In genomic region chr5:66828551-66829421, GRCh38 we compare ENCODE assay signal across 9 cellular contexts.
DNase-seq lines count a peak whose midpoint lies in the region; ATAC-seq and TF ChIP-seq lines count a peak whose summit lies in the region.
"Had no signal": no experiment of that assay in that cellular context is flagged by ENCODE, and none has a peak within 500 bp of the region (broad histone marks: within the 10 kb centered on the region; RNA-seq: fewer than 3 reads in every experiment).

No MANE protein-coding gene starts in this region.

- no peak for TF ChIP-seq CTCF in fibroblast of villous mesenchyme (IDR thresholded peaks at IDR 0.05; ENCODE audit: insufficient read depth, low read depth, low read length)

- H3K9me3 Mint-ChIP-seq in naive thymus-derived CD8-positive, alpha-beta T cell: no peaks in the 10 kb centered on the region

- DNase-seq in EH (ENCODE audit: low read depth) (peak; percentile 51), NT2/D1 (ENCODE audit: low read depth, low spot score) (peak; percentile 28), fibroblast of villous mesenchyme (ENCODE audit: low read depth) (peak; percentile 59), NCI-H1048 (lab: John Stamatoyannopoulos, UW) (no peak)
- DNase-seq in activated effector memory CD4-positive, alpha-beta T cell treated with anti-CD3 and anti-CD28 coated beads, Interleukin-2, amount 50 U/mL, for 16 hours: peak; percentile 82
- DNase-seq in naive thymus-derived CD8-positive, alpha-beta T cell: peak; percentile 13 to 72 (median 44)

- H3K4me3 ChIP-seq in NT2/D1 (ENCODE audit: insufficient read length, low read depth) (peak overlapping the region; percentile 29), fibroblast of villous mesenchyme (ENCODE audit: low read depth, low read length) (peak overlapping the region; percentile 46), subcutaneous abdominal adipose tissue (ENCODE audit: low read depth in 1 of 5, low read length in 5 of 5) (peak overlapping the region; percentile 61 to 77 (median 71))
- H3K4me3 ChIP-seq: SK-N-MC had no signal

- H3K27me3 ChIP-seq in NT2/D1 (ENCODE audit: insufficient read depth, insufficient read length) (no peaks in the 10 kb centered on the region), subcutaneous abdominal adipose tissue (ENCODE audit: control insufficient read depth in 5 of 5, insufficient read depth in 4 of 5, low read length in 5 of 5) (no peaks in the 10 kb centered on the region)

- no peaks in the 10 kb centered on the region for H3K9me3 ChIP-seq in NT2/D1 (ENCODE audit: insufficient read depth, low read length)
- no peaks in the 10 kb centered on the region for H3K9me3 ChIP-seq in subcutaneous abdominal adipose tissue (ENCODE audit: control insufficient read depth in 5 of 5, low read length in 5 of 5)

- H3K4me1 Mint-ChIP-seq in naive thymus-derived CD8-positive, alpha-beta T cell: peaks cover 8 to 21% (median 17%) of the 10 kb centered on the region in 4 donors

- peak; percentile 86 for ATAC-seq in HG02938 (IDR thresholded peaks at IDR 0.05; ENCODE audit: unreplicated experiment)
- ATAC-seq in naive thymus-derived CD8-positive, alpha-beta T cell: peak; percentile 91 to 92

- H3K27me3 Mint-ChIP-seq in naive thymus-derived CD8-positive, alpha-beta T cell: peaks cover 9 to 53% (median 30%) of the 10 kb centered on the region in 5 donors

- peak overlapping the region; percentile 67 to 89 (median 79) for H3K4me3 Mint-ChIP-seq in naive thymus-derived CD8-positive, alpha-beta T cell

- peak overlapping the region; percentile 17 for H3K27ac ChIP-seq in subcutaneous abdominal adipose tissue (ENCODE audit: low read depth, low read length)
- H3K27ac ChIP-seq: SK-N-MC had no signal

- H3K36me3 Mint-ChIP-seq in naive thymus-derived CD8-positive, alpha-beta T cell: no peaks in the 10 kb centered on the region

- POLR2A ChIA-PET in naive thymus-derived CD8-positive, alpha-beta T cell (lab: Charles Lee): interaction anchor here (1.3 kb wide), 1 partner anchor 9 kb away, joined by 6 read pairs; no protein-coding TSS in a partner anchor

- peak overlapping the region in 9 of 10 donors; percentile 17 to 76 (median 46) for H3K27ac Mint-ChIP-seq in naive thymus-derived CD8-positive, alpha-beta T cell

- H3K9ac ChIP-seq in NT2/D1 (ENCODE audit: insufficient read length, low read depth) (no peak overlapping the region), subcutaneous abdominal adipose tissue (ENCODE audit: low read length in 5 of 5) (peak overlapping the region; percentile 11 to 75 (median 32))

- no peaks in the 10 kb centered on the region for H3K36me3 ChIP-seq in NT2/D1 (ENCODE audit: insufficient read depth, insufficient read length, low read length)
- H3K36me3 ChIP-seq in subcutaneous abdominal adipose tissue (ENCODE audit: control insufficient read depth in 5 of 5, insufficient read depth in 5 of 5, low read length in 5 of 5): no peaks in the 10 kb centered on the region

- H3K4me1 ChIP-seq in NT2/D1 (ENCODE audit: insufficient read depth, insufficient read length) (peaks cover 2% of the 10 kb centered on the region), subcutaneous abdominal adipose tissue (ENCODE audit: control insufficient read depth in 5 of 5, insufficient read depth in 5 of 5, low read length in 5 of 5) (peaks cover 0 to 16% (median 11%) of the 10 kb centered on the region in 5 donors)
